In genomic region chr1:25104932-25105561, GRCh38 we compare ENCODE assay signal across 16 cellular contexts.
"Had no signal": no experiment of that assay in that cellular context is flagged by ENCODE, and none has a peak within 500 bp of the region (broad histone marks: within the 10 kb centered on the region; RNA-seq: fewer than 3 reads in every experiment).

No MANE protein-coding gene starts in this region.

- H3K36me3 ChIP-seq: cardiac muscle cell, lower lobe of right lung, ovary, sigmoid colon had no signal

- H3K27ac Mint-ChIP-seq: T-helper 1 cell treated with Interleukin-12 subunit alpha and Interleukin-12 subunit beta and Interleukin-4 antibody, amounts not matched to agents 30 μg/mL and 1 μg/mL, for 36 hours had no signal

- H3K4me3 Mint-ChIP-seq: activated naive CD8-positive, alpha-beta T cell treated with anti-CD3 and anti-CD28 coated beads for 36 hours; T-helper 1 cell treated with Interleukin-12 subunit alpha and Interleukin-12 subunit beta and Interleukin-4 antibody, amounts not matched to agents 30 μg/mL and 1 μg/mL, for 36 hours had no signal

- H3K27ac ChIP-seq: cardiac muscle cell, dorsolateral prefrontal cortex, hepatocyte, lower lobe of right lung, ovary, sigmoid colon had no signal

- H3K4me2 ChIP-seq: hepatocyte had no signal

- DNase-seq: activated CD4-positive, alpha-beta T cell treated with anti-CD3 and anti-CD28 coated beads, Interleukin-2, amount 50 U/mL, for 4 hours; activated gamma-delta T cell treated with Interleukin-2 at 50 U/mL for 16 hours; activated naive CD8-positive, alpha-beta T cell treated with anti-CD3 and anti-CD28 coated beads for 36 hours; amniotic stem cell; dorsolateral prefrontal cortex; left cardiac atrium; lower lobe of right lung; ovary; sigmoid colon; stimulated activated CD8-positive, alpha-beta memory T cell treated with anti-CD3 and anti-CD28 coated beads, Interleukin-4, amount 100 ng/mL, for 48 hours; stimulated activated naive CD4-positive, alpha-beta T cell had no signal

- FAIRE-seq: islet of Langerhans, TTC549 had no signal

- H3K4me3 ChIP-seq: cardiac muscle cell, dorsolateral prefrontal cortex, hepatocyte, lower lobe of right lung, ovary, sigmoid colon had no signal

- H3K27me3 Mint-ChIP-seq: activated naive CD8-positive, alpha-beta T cell treated with anti-CD3 and anti-CD28 coated beads for 36 hours had no signal

- H3K4me1 ChIP-seq: lower lobe of right lung, sigmoid colon had no signal

- H2AFZ ChIP-seq: hepatocyte had no signal

- H3K9me3 ChIP-seq: ovary had no signal

- H3K79me2 ChIP-seq: hepatocyte had no signal

- H3K27me3 ChIP-seq: cardiac muscle cell, hepatocyte, ovary had no signal

- ATAC-seq: lower lobe of right lung had no signal
